In the genomic region with DNA sequence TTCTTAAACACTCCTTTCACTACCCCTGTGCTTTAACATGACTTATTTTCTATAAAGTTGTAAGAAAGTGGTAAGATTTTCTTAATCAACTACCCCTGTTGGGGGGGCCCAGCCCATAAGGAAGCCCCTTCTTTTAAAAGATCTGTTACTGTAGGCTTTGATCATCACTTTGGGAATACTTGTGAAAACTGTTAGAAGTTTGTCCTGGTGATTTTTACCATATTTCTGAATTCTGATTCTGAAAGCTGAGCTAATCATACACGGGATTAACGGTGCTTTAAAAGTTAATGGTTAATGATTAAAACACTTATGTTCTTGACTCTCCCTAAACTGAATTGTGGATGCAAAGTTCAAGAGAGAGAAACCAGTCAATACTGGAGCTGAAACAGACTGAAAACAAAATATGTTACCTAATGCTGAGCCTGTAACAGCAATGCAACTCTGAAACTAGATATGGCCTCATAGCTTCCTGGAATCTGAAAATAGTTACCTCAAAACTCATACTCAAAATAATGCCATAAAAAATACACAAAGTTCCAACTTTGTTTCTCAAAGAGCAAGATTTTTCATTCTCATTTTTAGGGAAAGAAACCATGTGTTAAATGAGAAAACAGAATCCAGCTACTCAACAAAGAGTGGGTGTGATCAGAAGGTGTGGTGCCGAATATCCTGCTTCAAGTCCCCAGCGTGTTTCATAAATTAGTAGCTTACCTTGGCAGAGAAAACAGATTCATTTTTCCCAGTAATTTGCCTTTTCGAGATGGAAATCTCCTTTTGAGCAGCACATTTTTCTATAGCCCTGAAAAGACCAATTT, we compare ENCODE assay signal across 9 cellular contexts. TPM values are rescaled to one million over a fixed set of nuclear protein-coding genes. Genes with fewer than 3 reads are reported as not detected.
A peak's percentile ranks its signal among the peaks of the same experiment; 100 is the strongest.
DNase-seq lines count a peak whose midpoint lies in the region; ATAC-seq lines count a peak whose summit lies in the region.
"Had no signal": no experiment of that assay in that cellular context is flagged by ENCODE, and none has a peak within 500 bp of the region (broad histone marks: within the 10 kb centered on the region; RNA-seq: fewer than 3 reads in every experiment).

No MANE protein-coding gene starts in this region.

- H3K9me3 Mint-ChIP-seq in activated T-cell treated with anti-CD3 and anti-CD28 coated beads, Interleukin-2, amount 50 U/mL, for 4 hours = no peaks in the 10 kb centered on the region

- DNase-seq in Caki2 (ENCODE audit: low read depth) = peak; percentile 67
- DNase-seq in kidney glomerular epithelial cell (lab: John Stamatoyannopoulos, UW) = peak; percentile 61
- DNase-seq in substantia nigra (lab: John Stamatoyannopoulos, UW) = no peak
- DNase-seq in AG08395 (ENCODE audit: low spot score) = no peak
- no peak for DNase-seq in NCI-H2196 treated with DMSO at 0.1 percent for 48 hours (lab: John Stamatoyannopoulos, UW; ENCODE audit: unreplicated experiment)
- no peak for DNase-seq in activated T-cell treated with anti-CD3 and anti-CD28 coated beads, Interleukin-2, amount 50 U/mL, for 4 hours

- ATAC-seq in GM21515 (IDR thresholded peaks at IDR 0.05; ENCODE audit: unreplicated experiment) = peak; percentile 67
- peak; percentile 64 for ATAC-seq in HG03571 (IDR thresholded peaks at IDR 0.05; ENCODE audit: unreplicated experiment)
- ATAC-seq in activated T-cell treated with anti-CD3 and anti-CD28 coated beads, Interleukin-2, amount 50 U/mL, for 4 hours = no peak

- H3K36me3 Mint-ChIP-seq in activated T-cell treated with anti-CD3 and anti-CD28 coated beads, Interleukin-2, amount 50 U/mL, for 4 hours (ENCODE audit: insufficient read depth) = no peaks in the 10 kb centered on the region

- H3K4me3 Mint-ChIP-seq in activated T-cell treated with anti-CD3 and anti-CD28 coated beads, Interleukin-2, amount 50 U/mL, for 4 hours = no peak overlapping the region

- H3K27ac ChIP-seq in substantia nigra (ENCODE audit: low read depth, low read length, poor library complexity, severe bottlenecking) = no peak overlapping the region
- H3K27ac ChIP-seq: SJSA1 had no signal

- no peaks in the 10 kb centered on the region for H3K27me3 Mint-ChIP-seq in activated T-cell treated with anti-CD3 and anti-CD28 coated beads, Interleukin-2, amount 50 U/mL, for 4 hours (ENCODE audit: low read depth)

- in situ Hi-C loops in Caki2 (cut with HindIII; ENCODE audit: low pct_unique_long_range_greater_than_20kb, low sequenced_read_pairs) = no loop called here

- peaks cover 9% of the 10 kb centered on the region for H3K4me1 Mint-ChIP-seq in activated T-cell treated with anti-CD3 and anti-CD28 coated beads, Interleukin-2, amount 50 U/mL, for 4 hours (ENCODE audit: low read depth)

RNA-seq across cellular contexts. Expression of a gene that starts 31.6 kb away (rescaled TPM):
- total RNA-seq in Caki2 (2014; rRNA removed; shearing (Covaris generic); ENCODE audit: low replicate concordance) = not detected in 2 replicates
- total RNA-seq in activated T-cell treated with anti-CD3 and anti-CD28 coated beads, Interleukin-2, amount 50 U/mL, for 4 hours = not detected
- total RNA-seq: SJSA1 had no signal

RNA-seq across cellular contexts. Expression of a gene that starts 51.0 kb away (rescaled TPM):
- total RNA-seq in Caki2 (2014; rRNA removed; shearing (Covaris generic); ENCODE audit: low replicate concordance) = not detected in 2 replicates
- total RNA-seq in activated T-cell treated with anti-CD3 and anti-CD28 coated beads, Interleukin-2, amount 50 U/mL, for 4 hours = under 1 TPM; 0.11 to 0.20 (median 0.16) TPM
- total RNA-seq: SJSA1 had no signal

Comparison
In these comparisons a context has a peak if more than half of its experiments do, and no peak if none do; other contexts are left out.
1. DNase-seq: peak in Caki2 (single experiment) and kidney glomerular epithelial cell (single experiment); none in substantia nigra (0 of 49), AG08395 (single experiment), NCI-H2196 treated with DMSO at 0.1 percent for 48 hours (single experiment) and activated T-cell treated with anti-CD3 and anti-CD28 coated beads, Interleukin-2, amount 50 U/mL, for 4 hours (single experiment).
2. ATAC-seq: peak in GM21515 (single experiment) and HG03571 (single experiment); none in activated T-cell treated with anti-CD3 and anti-CD28 coated beads, Interleukin-2, amount 50 U/mL, for 4 hours (0 of 2).